Comparison of ENCODE assay signal across 8 cellular contexts in genomic region chrX:154443479-154443910, GRCh38. TPM values are rescaled to one million over a fixed set of nuclear protein-coding genes. Genes with fewer than 3 reads are reported as not detected.
DNase-seq lines count a peak whose midpoint lies in the region; ATAC-seq and TF ChIP-seq lines count a peak whose summit lies in the region.

No MANE protein-coding gene starts in this region.

- H3K9me3 Mint-ChIP-seq in activated CD4-positive, alpha-beta T cell treated with anti-CD3 and anti-CD28 coated beads, Interleukin-2, amount 10 ng/mL, durations not matched to agents 24 days and 14 days = no peaks in the 10 kb centered on the region

- H3K36me3 Mint-ChIP-seq in activated CD4-positive, alpha-beta T cell treated with anti-CD3 and anti-CD28 coated beads, Interleukin-2, amount 10 ng/mL, durations not matched to agents 24 days and 14 days (ENCODE audit: low read depth) = peaks cover 26% of the 10 kb centered on the region

- H3K27me3 ChIP-seq in WERI-Rb-1 (ENCODE audit: insufficient read depth, low read depth, severe bottlenecking) (peaks cover 18% of the 10 kb centered on the region), left ventricle myocardium inferior (ENCODE audit: low read depth) (no peaks in the 10 kb centered on the region), spleen (replicated peaks in 1 of 7) (peaks cover 0 to 6% (median 0%) of the 10 kb centered on the region in 7 donors)

- peak overlapping the region; percentile 80 for H3K27ac Mint-ChIP-seq in activated CD4-positive, alpha-beta T cell treated with anti-CD3 and anti-CD28 coated beads, Interleukin-2, amount 10 ng/mL, durations not matched to agents 24 days and 14 days

- H3K9me3 ChIP-seq in WERI-Rb-1 (ENCODE audit: severe bottlenecking) (no peaks in the 10 kb centered on the region), left ventricle myocardium inferior (replicated peaks) (no peaks in the 10 kb centered on the region), spleen (no peaks in the 10 kb centered on the region)

- WGBS in spleen, 5 donors = 9 to 55% (median 20%) methylated on average over 6 to 10 of the region's 10 CpGs

- H3K27me3 Mint-ChIP-seq in activated CD4-positive, alpha-beta T cell treated with anti-CD3 and anti-CD28 coated beads, Interleukin-2, amount 10 ng/mL, durations not matched to agents 24 days and 14 days = no peaks in the 10 kb centered on the region

- H3K27ac ChIP-seq in WERI-Rb-1 (peak overlapping the region; percentile 79), left ventricle myocardium inferior (replicated peaks) (peak overlapping the region; percentile 86), spleen (peak overlapping the region; percentile 46 to 91 (median 78))

- no peak for TF ChIP-seq POLR2A in spleen (IDR thresholded peaks at IDR 0.05)

- H3K4me3 ChIP-seq in WERI-Rb-1 (ENCODE audit: low read depth, low read length) (peak overlapping the region; percentile 38), left ventricle myocardium inferior (peak overlapping the region; percentile 75), spleen (peak overlapping the region in 3 of 8 donors; percentile 51 to 78 (median 62))

- no peak for TF ChIP-seq CTCF in WERI-Rb-1 (IDR thresholded peaks at IDR 0.05; ENCODE audit: low read depth, low read length)
- TF ChIP-seq CTCF in left ventricle myocardium inferior (IDR thresholded peaks at IDR 0.05; ENCODE audit: borderline replicate concordance) = no peak
- TF ChIP-seq CTCF in spleen (IDR thresholded peaks at IDR 0.05 in 8 of 11, conservative IDR thresholded peaks at IDR 0.05 in 3 of 11) = no peak

- H3K4me1 ChIP-seq in left ventricle myocardium inferior (peaks cover 29% of the 10 kb centered on the region), spleen (peaks cover 8 to 65% (median 25%) of the 10 kb centered on the region in 6 donors)

- intact Hi-C loops in activated CD4-positive, alpha-beta T cell treated with anti-CD3 and anti-CD28 coated beads, Interleukin-2, amount 10 ng/mL, durations not matched to agents 24 days and 14 days (cut with micrococcal nuclease) = loop anchor here (5.0 kb wide), 1 partner anchor 34 kb away; the partner anchor contains the start of gene LAGE3
- intact Hi-C loops in left ventricle myocardium inferior (cut with micrococcal nuclease) (no loop called here), spleen (cut with DNase I; ENCODE audit: low total_unique reads) (no loop called here)

- H3K36me3 ChIP-seq in WERI-Rb-1 = peaks cover 77% of the 10 kb centered on the region
- peaks cover 34% of the 10 kb centered on the region for H3K36me3 ChIP-seq in left ventricle myocardium inferior
- peaks cover 0 to 77% (median 19%) of the 10 kb centered on the region in 6 donors for H3K36me3 ChIP-seq in spleen

- peaks cover 10% of the 10 kb centered on the region for H3K4me1 Mint-ChIP-seq in activated CD4-positive, alpha-beta T cell treated with anti-CD3 and anti-CD28 coated beads, Interleukin-2, amount 10 ng/mL, durations not matched to agents 24 days and 14 days

- DNase-seq in activated CD4-positive, alpha-beta T cell treated with anti-CD3 and anti-CD28 coated beads, Interleukin-2, amount 10 ng/mL, durations not matched to agents 24 days and 14 days = no peak
- DNase-seq in activated CD4-positive, alpha-beta T cell treated with anti-CD3 and anti-CD28 coated beads for 1 hour = no peak
- DNase-seq in WERI-Rb-1 (no peak), left ventricle myocardium inferior (no peak), spleen (no peak), NCI-H187 (lab: John Stamatoyannopoulos, UW) (no peak), cortex of kidney (lab: John Stamatoyannopoulos, UW) (no peak)

- peak overlapping the region; percentile 80 for H3K4me3 Mint-ChIP-seq in activated CD4-positive, alpha-beta T cell treated with anti-CD3 and anti-CD28 coated beads, Interleukin-2, amount 10 ng/mL, durations not matched to agents 24 days and 14 days

- no peak for ATAC-seq in GM21576 (IDR thresholded peaks at IDR 0.05; ENCODE audit: unreplicated experiment)

RNA-seq across cellular contexts. Expression of gene FAM50A, which starts 0.4 kb away (rescaled TPM):
- 85.4 and 85.9 TPM in 2 replicates for total RNA-seq in activated CD4-positive, alpha-beta T cell treated with anti-CD3 and anti-CD28 coated beads, Interleukin-2, amount 10 ng/mL, durations not matched to agents 24 days and 14 days
- 41.1 TPM for total RNA-seq in left ventricle myocardium inferior
- 10 to 100 TPM; 30.3 to 53.9 (median 45.5) TPM for total RNA-seq in spleen
- polyA plus RNA-seq in spleen = 100 to 1,000 TPM in 1 of 3 donors, 10 to 100 TPM in 2; 65.7 to 123 (median 99.4) TPM

RNA-seq across cellular contexts. Expression of gene GDI1, which starts 6.5 kb away (rescaled TPM):
- 118 and 120 TPM in 2 replicates for total RNA-seq in activated CD4-positive, alpha-beta T cell treated with anti-CD3 and anti-CD28 coated beads, Interleukin-2, amount 10 ng/mL, durations not matched to agents 24 days and 14 days
- total RNA-seq in left ventricle myocardium inferior (79.3 TPM), spleen (100 to 1,000 TPM in 6 of 7 donors, 10 to 100 TPM in 1; 88.7 to 137 (median 111) TPM)
- 100 to 1,000 TPM in 2 of 3 donors, 10 to 100 TPM in 1; 56.2 to 125 (median 107) TPM for polyA plus RNA-seq in spleen

RNA-seq across cellular contexts. Expression of gene PLXNA3, which starts 14.6 kb away (rescaled TPM):
- total RNA-seq in activated CD4-positive, alpha-beta T cell treated with anti-CD3 and anti-CD28 coated beads, Interleukin-2, amount 10 ng/mL, durations not matched to agents 24 days and 14 days = 48.3 and 55.9 TPM in 2 replicates
- 16.6 TPM for total RNA-seq in left ventricle myocardium inferior
- 10 to 100 TPM in 6 of 7 donors, 1 to 10 TPM in 1; 9.1 to 46.8 (median 27.2) TPM for total RNA-seq in spleen
- 10 to 100 TPM in 1 of 3 donors, 1 to 10 TPM in 2; 2.5 to 11.6 (median 4.1) TPM for polyA plus RNA-seq in spleen

RNA-seq across cellular contexts. Expression of gene ATP6AP1, which starts 15.0 kb away (rescaled TPM):
- 43.5 and 43.6 TPM in 2 replicates for total RNA-seq in activated CD4-positive, alpha-beta T cell treated with anti-CD3 and anti-CD28 coated beads, Interleukin-2, amount 10 ng/mL, durations not matched to agents 24 days and 14 days
- 84.1 TPM for total RNA-seq in left ventricle myocardium inferior
- 100 to 1,000 TPM in 3 of 7 donors, 10 to 100 TPM in 4; 80.3 to 127 (median 99.9) TPM for total RNA-seq in spleen
- 10 to 100 TPM; 34.2 to 62.3 (median 44.1) TPM for polyA plus RNA-seq in spleen

RNA-seq across cellular contexts. Expression of gene TAFAZZIN, which starts 32.2 kb away (rescaled TPM):
- total RNA-seq in activated CD4-positive, alpha-beta T cell treated with anti-CD3 and anti-CD28 coated beads, Interleukin-2, amount 10 ng/mL, durations not matched to agents 24 days and 14 days = 65.5 and 66.0 TPM in 2 replicates
- total RNA-seq in left ventricle myocardium inferior (39.8 TPM), spleen (100 to 1,000 TPM in 1 of 7 donors, 10 to 100 TPM in 6; 70.1 to 107 (median 76.3) TPM)
- 100 to 1,000 TPM in 2 of 3 donors, 10 to 100 TPM in 1; 65.7 to 135 (median 115) TPM for polyA plus RNA-seq in spleen
